ENCODE assay signal across 23 cellular contexts in genomic region chr15:35281515-35281914, GRCh38.
DNase-seq lines count a peak whose midpoint lies in the region; TF ChIP-seq lines count a peak whose summit lies in the region.
"Had no signal": no experiment of that assay in that cellular context is flagged by ENCODE, and none has a peak within 500 bp of the region (broad histone marks: within the 10 kb centered on the region; RNA-seq: fewer than 3 reads in every experiment).

No MANE protein-coding gene starts in this region.

- H3K27ac ChIP-seq in GM23248 (peak overlapping the region; percentile 32; the same call in 1 of the 2 replicates), colonic mucosa (no peak overlapping the region)
- H3K27ac ChIP-seq: adrenal gland; BLaER1 treated with 17β-estradiol and CSF1 and Interleukin-3, amounts not matched to agents 10 nM and 100 nM; HL-60; sigmoid colon; tibial nerve had no signal

- H3K27me3 Mint-ChIP-seq in CD14-positive monocyte (ENCODE audit: low read depth in 3 of 3) = no peaks in the 10 kb centered on the region
- H3K27me3 Mint-ChIP-seq: activated CD4-positive, alpha-beta T cell treated with anti-CD3 and anti-CD28 coated beads, Interleukin-2, amount 10 ng/mL, durations not matched to agents 24 days and 14 days; stimulated activated memory B cell treated with anti-CD40 and anti-IgM and Interleukin-4, amounts not matched to agents 10 μg/mL and 1 μg/mL and 100 μg/mL, for 72 hours had no signal

- 12 to 18% methylated on average over 1 of the region's 1 CpG for WGBS in GM23248 (ENCODE audit: low coverage in 1 of 2, low lambda C conversion rate in 2 of 2, missing lambda C conversion rate in 2 of 2), 2 experiments

- peaks cover 19% of the 10 kb centered on the region; the same call in 1 of the 2 replicates for H3F3A ChIP-seq in GM23248 (ENCODE audit: insufficient read depth)

- H3K9me2 ChIP-seq in GM23248 (ENCODE audit: insufficient read depth) = no peaks in the 10 kb centered on the region

- no peak overlapping the region for H2AFZ ChIP-seq in GM23248

- H3K27ac Mint-ChIP-seq in CD14-positive monocyte = no peak overlapping the region
- H3K27ac Mint-ChIP-seq: activated CD4-positive, alpha-beta T cell treated with anti-CD3 and anti-CD28 coated beads, Interleukin-2, amount 10 ng/mL, durations not matched to agents 24 days and 14 days; nephron; stimulated activated memory B cell treated with anti-CD40 and anti-IgM and Interleukin-4, amounts not matched to agents 10 μg/mL and 1 μg/mL and 100 μg/mL, for 72 hours had no signal

- H3K27me3 ChIP-seq in GM23248 (replicated peaks; ENCODE audit: insufficient read depth) = no peaks in the 10 kb centered on the region
- no peaks in the 10 kb centered on the region for H3K27me3 ChIP-seq in colonic mucosa
- H3K27me3 ChIP-seq: adrenal gland; BLaER1 treated with 17β-estradiol and CSF1 and Interleukin-3, amounts not matched to agents 10 nM and 100 nM; sigmoid colon; tibial nerve had no signal

- H3K36me3 Mint-ChIP-seq in CD14-positive monocyte = no peaks in the 10 kb centered on the region

- H3K9ac ChIP-seq in GM23248 (no peak overlapping the region), colonic mucosa (ENCODE audit: low read depth in 2 of 2, low read length in 2 of 2) (no peak overlapping the region)
- H3K9ac ChIP-seq: BLaER1 treated with 17β-estradiol and CSF1 and Interleukin-3, amounts not matched to agents 10 nM and 100 nM had no signal

- H4K20me1 ChIP-seq in GM23248 (ENCODE audit: insufficient read depth) = no peaks in the 10 kb centered on the region
- H4K20me1 ChIP-seq: BLaER1 treated with 17β-estradiol and CSF1 and Interleukin-3, amounts not matched to agents 10 nM and 100 nM had no signal

- H3K4me3 ChIP-seq in GM23248 (no peak overlapping the region), colonic mucosa (no peak overlapping the region)
- H3K4me3 ChIP-seq: adrenal gland; BLaER1 treated with 17β-estradiol and CSF1 and Interleukin-3, amounts not matched to agents 10 nM and 100 nM; sigmoid colon; tibial nerve had no signal

- no peaks in the 10 kb centered on the region for H3K79me2 ChIP-seq in GM23248 (ENCODE audit: insufficient read depth)

- H3K36me3 ChIP-seq in GM23248 (ENCODE audit: low read depth) (no peaks in the 10 kb centered on the region), colonic mucosa (no peaks in the 10 kb centered on the region)
- H3K36me3 ChIP-seq: adrenal gland, sigmoid colon, tibial nerve had no signal

- no peak overlapping the region for H3K4me3 Mint-ChIP-seq in CD14-positive monocyte
- H3K4me3 Mint-ChIP-seq: activated CD4-positive, alpha-beta T cell treated with anti-CD3 and anti-CD28 coated beads, Interleukin-2, amount 10 ng/mL, durations not matched to agents 24 days and 14 days; nephron; stimulated activated memory B cell treated with anti-CD40 and anti-IgM and Interleukin-4, amounts not matched to agents 10 μg/mL and 1 μg/mL and 100 μg/mL, for 72 hours had no signal

- H3K4me2 ChIP-seq in GM23248 (ENCODE audit: unreplicated experiment) = no peak overlapping the region
- H3K4me2 ChIP-seq: BLaER1 treated with 17β-estradiol and CSF1 and Interleukin-3, amounts not matched to agents 10 nM and 100 nM had no signal

- H3K9me3 Mint-ChIP-seq in CD14-positive monocyte = peaks cover 22 to 35% (median 31%) of the 10 kb centered on the region in 7 donors

- in situ Hi-C loops in GM23248 (cut with MboI) = loop anchor here (10.0 to 25.0 kb wide), 3 partner anchors 207 to 1831 kb away; partner anchors contain the start of gene MEIS2

- intact Hi-C loops in CD14-positive monocyte (cut with micrococcal nuclease) = no loop called here
- intact Hi-C loops in colonic mucosa (cut with DNase I) = loop anchor here (10.0 kb wide), 1 partner anchor 207 kb away; no protein-coding TSS in a partner anchor

- DNase-seq in GM23248 (peak; percentile 76), RKO (ENCODE audit: low spot score) (peak; percentile 30), fibroblast of peridontal ligament (ENCODE audit: extremely low read depth) (peak; percentile 24), NCI-H748 treated with DMSO at 0.1 percent for 48 hours (lab: John Stamatoyannopoulos, UW) (no peak), CD14-positive monocyte (ENCODE audit: low spot score) (no peak), colonic mucosa (no peak), NOMO-1 treated with dmso at 0.1 percent for 144 hours (lab: John Stamatoyannopoulos, UW; ENCODE audit: unreplicated experiment) (no peak)
- DNase-seq: activated CD4-positive, alpha-beta T cell treated with anti-CD3 and anti-CD28 coated beads, Interleukin-2, amount 10 ng/mL, durations not matched to agents 24 days and 14 days; activated CD8-positive, alpha-beta memory T cell treated with anti-CD3 and anti-CD28 coated beads, Interleukin-2, amount 50 U/mL, for 4 hours; activated effector memory CD4-positive, alpha-beta T cell treated with anti-CD3 and anti-CD28 coated beads, Interleukin-2, amount 50 U/mL, for 16 hours; adrenal gland; GF-D8; KBM-7; left cardiac atrium; NCI-H1048; NCI-H524; SHP77; sigmoid colon had no signal

- H3K4me1 Mint-ChIP-seq in CD14-positive monocyte = no peaks in the 10 kb centered on the region
- H3K4me1 Mint-ChIP-seq: activated CD4-positive, alpha-beta T cell treated with anti-CD3 and anti-CD28 coated beads, Interleukin-2, amount 10 ng/mL, durations not matched to agents 24 days and 14 days; nephron; stimulated activated memory B cell treated with anti-CD40 and anti-IgM and Interleukin-4, amounts not matched to agents 10 μg/mL and 1 μg/mL and 100 μg/mL, for 72 hours had no signal

- no peak for TF ChIP-seq CTCF in CD14-positive monocyte (IDR thresholded peaks at IDR 0.05)
- no peak for TF ChIP-seq CTCF in colonic mucosa (IDR thresholded peaks at IDR 0.05)

- H3K9me3 ChIP-seq in GM23248 (ENCODE audit: low read depth) (no peaks in the 10 kb centered on the region), colonic mucosa (no peaks in the 10 kb centered on the region)

- peaks cover 20% of the 10 kb centered on the region for H3K4me1 ChIP-seq in GM23248 (ENCODE audit: insufficient read depth)
- no peaks in the 10 kb centered on the region for H3K4me1 ChIP-seq in colonic mucosa
- H3K4me1 ChIP-seq: adrenal gland; BLaER1 treated with 17β-estradiol and CSF1 and Interleukin-3, amounts not matched to agents 10 nM and 100 nM; sigmoid colon; tibial nerve had no signal

Comparison
In these comparisons a context has a peak if more than half of its experiments do, and no peak if none do; other contexts are left out.
1. DNase-seq: peak in GM23248 (single experiment), RKO (single experiment) and fibroblast of peridontal ligament (single experiment); none in NCI-H748 treated with DMSO at 0.1 percent for 48 hours (single experiment), CD14-positive monocyte (single experiment), colonic mucosa (single experiment) and NOMO-1 treated with dmso at 0.1 percent for 144 hours (single experiment).